8 cellular contexts compared by ENCODE assay signal in the genomic region with DNA sequence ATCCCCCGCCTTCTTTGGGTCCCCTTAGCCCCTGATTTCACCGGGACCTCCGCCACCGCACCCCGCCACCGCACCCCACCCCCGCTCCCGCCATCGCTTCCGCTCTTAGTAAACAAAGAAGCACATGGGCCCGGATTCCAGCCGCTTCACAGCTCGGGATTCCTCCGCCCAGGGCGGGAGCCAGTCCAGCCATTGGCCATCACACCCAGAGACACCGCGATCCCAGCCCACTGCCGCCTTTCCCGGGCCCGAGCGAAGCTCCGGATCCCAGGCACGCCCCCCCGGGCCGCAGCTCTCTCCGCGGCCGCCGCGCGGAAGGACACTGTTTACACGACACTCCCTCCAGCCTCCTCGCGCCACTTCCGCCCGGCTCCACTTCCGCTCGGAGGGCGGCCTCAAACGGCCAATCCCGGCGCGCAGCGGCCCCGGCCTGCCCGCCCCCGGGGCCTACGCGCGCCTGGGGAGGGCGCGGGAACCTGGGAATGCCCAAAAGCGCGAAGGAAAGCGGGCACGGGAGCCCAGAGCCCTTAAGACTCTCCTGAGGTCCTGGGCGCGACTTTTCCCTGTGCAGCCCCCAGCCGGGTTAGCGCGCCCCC. TPM values are rescaled to one million over a fixed set of nuclear protein-coding genes. Genes with fewer than 3 reads are reported as not detected.
A peak's percentile ranks its signal among the peaks of the same experiment; 100 is the strongest.
DNase-seq lines count a peak whose midpoint lies in the region; ATAC-seq and TF ChIP-seq lines count a peak whose summit lies in the region.

No MANE protein-coding gene starts in this region.

- intact Hi-C loops in thyroid gland (cut with DNase I): no loop called here

- peak overlapping the region; percentile 78 for H2AFZ ChIP-seq in parathyroid adenoma

- peak overlapping the region; percentile 90 for H3K4me3 Mint-ChIP-seq in activated naive CD8-positive, alpha-beta T cell treated with anti-CD3 and anti-CD28 coated beads, Interleukin-2, amount 50 U/mL, for 24 hours

- peaks cover 49% of the 10 kb centered on the region for H3K36me3 Mint-ChIP-seq in activated naive CD8-positive, alpha-beta T cell treated with anti-CD3 and anti-CD28 coated beads, Interleukin-2, amount 50 U/mL, for 24 hours (ENCODE audit: low read depth)

- DNase-seq in GM12864 (ENCODE audit: low read depth) (peak; percentile 80), NCI-H1105 treated with DMSO at 0.1 percent for 48 hours (lab: John Stamatoyannopoulos, UW) (peak; percentile 86), SW 1271 (lab: John Stamatoyannopoulos, UW) (peak; percentile 72 to 90), cardiac muscle cell (ENCODE audit: low read depth in 1 of 2, low spot score in 1 of 2) (peak; percentile 97 to 100), thyroid gland (peak; percentile 94)
- peak; percentile 87 for DNase-seq in activated naive CD8-positive, alpha-beta T cell treated with anti-CD3 and anti-CD28 coated beads, Interleukin-2, amount 50 U/mL, for 24 hours

- ATAC-seq in HG02678 (IDR thresholded peaks at IDR 0.05; ENCODE audit: unreplicated experiment): peak; percentile 64
- ATAC-seq in activated naive CD8-positive, alpha-beta T cell treated with anti-CD3 and anti-CD28 coated beads, Interleukin-2, amount 50 U/mL, for 24 hours: peak; percentile 79

- H3K9ac ChIP-seq in parathyroid adenoma: no peak overlapping the region

- no peaks in the 10 kb centered on the region for H3K9me3 Mint-ChIP-seq in activated naive CD8-positive, alpha-beta T cell treated with anti-CD3 and anti-CD28 coated beads, Interleukin-2, amount 50 U/mL, for 24 hours

- peak overlapping the region; percentile 98 for H3K27ac Mint-ChIP-seq in activated naive CD8-positive, alpha-beta T cell treated with anti-CD3 and anti-CD28 coated beads, Interleukin-2, amount 50 U/mL, for 24 hours

- no peaks in the 10 kb centered on the region for H3K9me3 ChIP-seq in cardiac muscle cell (ENCODE audit: low read depth)
- H3K9me3 ChIP-seq in parathyroid adenoma (ENCODE audit: control insufficient read depth, low read length): no peaks in the 10 kb centered on the region
- H3K9me3 ChIP-seq in thyroid gland: no peaks in the 10 kb centered on the region

- H3K4me3 ChIP-seq in GM12864 (ENCODE audit: low read depth, low read length): peak overlapping the region; percentile 93
- peak overlapping the region; percentile 86 for H3K4me3 ChIP-seq in cardiac muscle cell
- H3K4me3 ChIP-seq in parathyroid adenoma (ENCODE audit: low read depth, low read length): peak overlapping the region; percentile 78
- peak overlapping the region; percentile 2 to 81 (median 78) for H3K4me3 ChIP-seq in thyroid gland (replicated peaks in 1 of 3)

- TF ChIP-seq POLR2A in thyroid gland (IDR thresholded peaks at IDR 0.05): peak in 1 of 2 donors; percentile 36

- H3K27ac ChIP-seq in cardiac muscle cell: peak overlapping the region; percentile 88
- peak overlapping the region; percentile 88 for H3K27ac ChIP-seq in parathyroid adenoma
- peak overlapping the region; percentile 39 to 95 (median 57) for H3K27ac ChIP-seq in thyroid gland

- H3K27me3 ChIP-seq in cardiac muscle cell (no peaks in the 10 kb centered on the region), parathyroid adenoma (ENCODE audit: control insufficient read depth, insufficient read depth, low read length) (no peaks in the 10 kb centered on the region), thyroid gland (no peaks in the 10 kb centered on the region)

- TF ChIP-seq CTCF in GM12864 (IDR thresholded peaks at IDR 0.05; ENCODE audit: low read depth, low read length, missing control alignments): no peak
- no peak for TF ChIP-seq CTCF in cardiac muscle cell (IDR thresholded peaks at IDR 0.05; ENCODE audit: low read depth, low read length)
- TF ChIP-seq CTCF in parathyroid adenoma (IDR thresholded peaks at IDR 0.05): no peak
- peak in 1 of 6 experiments; percentile 15 for TF ChIP-seq CTCF in thyroid gland (IDR thresholded peaks at IDR 0.05)

- H3K79me2 ChIP-seq in parathyroid adenoma: peaks cover 2% of the 10 kb centered on the region

- peak overlapping the region; percentile 96 for H3K4me2 ChIP-seq in parathyroid adenoma (ENCODE audit: low read length)

- 0 to 1% methylated on average over 38 to 50 of the region's 61 CpGs for WGBS in thyroid gland, 2 donors

- no peaks in the 10 kb centered on the region for H3K4me1 ChIP-seq in cardiac muscle cell (ENCODE audit: low read depth)
- peaks cover 5% of the 10 kb centered on the region for H3K4me1 ChIP-seq in parathyroid adenoma
- H3K4me1 ChIP-seq in thyroid gland: peaks cover 11 to 17% of the 10 kb centered on the region in 2 donors

- peaks cover 48% of the 10 kb centered on the region for H3K4me1 Mint-ChIP-seq in activated naive CD8-positive, alpha-beta T cell treated with anti-CD3 and anti-CD28 coated beads, Interleukin-2, amount 50 U/mL, for 24 hours

- H3K36me3 ChIP-seq in cardiac muscle cell (peaks cover 35% of the 10 kb centered on the region), parathyroid adenoma (ENCODE audit: control insufficient read depth, insufficient read depth, low read length) (no peaks in the 10 kb centered on the region), thyroid gland (peaks cover 39 to 45% of the 10 kb centered on the region in 2 donors)

- peaks cover 2% of the 10 kb centered on the region for H3K27me3 Mint-ChIP-seq in activated naive CD8-positive, alpha-beta T cell treated with anti-CD3 and anti-CD28 coated beads, Interleukin-2, amount 50 U/mL, for 24 hours

RNA-seq across cellular contexts. Expression of a gene that starts 0.7 kb away (rescaled TPM):
- total RNA-seq in cardiac muscle cell (68.9 and 88.3 TPM in 2 replicates), thyroid gland (10 to 100 TPM; 16.6 to 51.3 (median 26.5) TPM)
- polyA plus RNA-seq in cardiac muscle cell: 77.2 and 105 TPM in 2 replicates

RNA-seq across cellular contexts. Expression of a gene that starts 0.9 kb away (rescaled TPM):
- total RNA-seq in cardiac muscle cell (31.7 and 35.2 TPM in 2 replicates), thyroid gland (10 to 100 TPM in 3 of 4 donors, 1 to 10 TPM in 1; 9.1 to 26.6 (median 19.4) TPM)
- polyA plus RNA-seq in cardiac muscle cell: 15.8 and 29.3 TPM in 2 replicates

RNA-seq across cellular contexts. Expression of a gene that starts 11.7 kb away (rescaled TPM):
- total RNA-seq in cardiac muscle cell (69.6 and 80.0 TPM in 2 replicates), thyroid gland (10 to 100 TPM; 32.5 to 71.5 (median 39.9) TPM)
- 277 and 315 TPM in 2 replicates for polyA plus RNA-seq in cardiac muscle cell

RNA-seq across cellular contexts. Expression of a gene that starts 18.6 kb away (rescaled TPM):
- total RNA-seq in cardiac muscle cell (104 and 163 TPM in 2 replicates), thyroid gland (100 to 1,000 TPM in 1 of 4 donors, 10 to 100 TPM in 3; 50.3 to 104 (median 85.2) TPM)
- polyA plus RNA-seq in cardiac muscle cell: 99.4 and 112 TPM in 2 replicates

RNA-seq across cellular contexts. Expression of a gene that starts 18.9 kb away (rescaled TPM):
- 13.8 and 16.8 TPM in 2 replicates for total RNA-seq in cardiac muscle cell
- polyA plus RNA-seq in cardiac muscle cell: 18.4 and 18.9 TPM in 2 replicates
- total RNA-seq in thyroid gland: 10 to 100 TPM in 3 of 4 donors, 1 to 10 TPM in 1; 4.1 to 14.5 (median 13.1) TPM

Comparison
In these comparisons a context has a peak if more than half of its experiments do, and no peak if none do; other contexts are left out.
1. Peak in every context shown above with its lines: DNase-seq, ATAC-seq, H3K4me3 ChIP-seq and H3K27ac ChIP-seq.